ENCODE assay signal across 24 cellular contexts in the genomic region with DNA sequence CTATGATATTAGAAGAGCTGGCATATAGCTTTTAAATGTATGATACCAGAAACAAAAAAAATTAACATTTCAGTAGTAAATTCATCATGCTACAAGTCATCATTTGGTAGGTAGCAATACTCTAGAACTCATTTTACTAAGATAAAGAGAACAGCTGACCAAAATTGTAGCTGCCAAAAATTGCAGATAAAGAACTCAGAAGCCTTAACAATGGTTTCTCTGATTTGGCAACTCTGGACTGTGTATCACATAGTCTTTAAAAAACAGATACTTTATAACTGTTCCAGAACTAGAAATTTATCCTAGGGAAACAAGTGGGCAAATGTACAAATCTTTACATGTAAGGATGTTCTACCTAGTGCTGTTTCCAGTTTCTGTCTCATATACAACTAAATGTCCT.
"Had no signal": no experiment of that assay in that cellular context is flagged by ENCODE, and none has a peak within 500 bp of the region (broad histone marks: within the 10 kb centered on the region; RNA-seq: fewer than 3 reads in every experiment).

No MANE protein-coding gene starts in this region.

- H3K27me3 ChIP-seq: esophagus muscularis mucosa, gastrocnemius medialis, left lung, right lobe of liver, suprapubic skin, thyroid gland, vagina had no signal

- H3K9me3 Mint-ChIP-seq: naive thymus-derived CD8-positive, alpha-beta T cell; nephron progenitor cell; stimulated activated naive B cell treated with anti-CD40 and anti-IgM and Interleukin-4, amounts not matched to agents 10 μg/mL and 1 μg/mL and 100 μg/mL, for 72 hours; stimulated activated naive CD8-positive, alpha-beta T cell treated with anti-CD3 and anti-CD28 coated beads, Interleukin-15, Interleukin-2, amounts not matched to agents 100 ng/mL and 50 ng/mL, for 24 hours had no signal

- ATAC-seq: gastrocnemius medialis; left lung; lower lobe of right lung; naive thymus-derived CD8-positive, alpha-beta T cell; right lobe of liver; stimulated activated naive B cell treated with anti-CD40 and anti-IgM and Interleukin-4, amounts not matched to agents 10 μg/mL and 1 μg/mL and 100 μg/mL, for 72 hours had no signal

- H3K27me3 Mint-ChIP-seq: naive thymus-derived CD8-positive, alpha-beta T cell; stimulated activated naive B cell treated with anti-CD40 and anti-IgM and Interleukin-4, amounts not matched to agents 10 μg/mL and 1 μg/mL and 100 μg/mL, for 72 hours; stimulated activated naive CD8-positive, alpha-beta T cell treated with anti-CD3 and anti-CD28 coated beads, Interleukin-15, Interleukin-2, amounts not matched to agents 100 ng/mL and 50 ng/mL, for 24 hours had no signal

- H3K4me1 ChIP-seq: prostate gland, right lobe of liver, suprapubic skin, thyroid gland, vagina had no signal

- H3K4me1 Mint-ChIP-seq: nephron progenitor cell had no signal

- H3K4me3 ChIP-seq: coronary artery, esophagus muscularis mucosa, gastrocnemius medialis, left lung, lower lobe of right lung, prostate gland, right lobe of liver, suprapubic skin, thyroid gland, vagina had no signal

- H3K9me3 ChIP-seq: esophagus muscularis mucosa, gastrocnemius medialis, left lung, lower lobe of right lung, prostate gland, right lobe of liver, suprapubic skin, thyroid gland, vagina had no signal

- DNase-seq: dermis blood vessel endothelial cell; effector memory CD4-positive, alpha-beta T cell; gastrocnemius medialis; head of caudate nucleus; hippocampal formation; left cardiac atrium; left lung; lower lobe of right lung; naive thymus-derived CD8-positive, alpha-beta T cell; nephron progenitor cell; nucleus accumbens; right lobe of liver; small intestine; stimulated activated CD4-positive, alpha-beta T cell treated with anti-CD3 and anti-CD28 coated beads, Interleukin-15, amount 100 ng/mL, for 24 hours; stimulated activated CD4-positive, alpha-beta T cell treated with anti-CD3 and anti-CD28 coated beads, Interleukin-2, amount 100 ng/mL, for 48 hours; stimulated activated naive B cell treated with anti-CD40 and anti-IgM and Interleukin-4, amounts not matched to agents 10 μg/mL and 1 μg/mL and 100 μg/mL, for 72 hours; thyroid gland; trophoblast cell had no signal

- H3K4me3 Mint-ChIP-seq: naive thymus-derived CD8-positive, alpha-beta T cell; nephron progenitor cell; stimulated activated naive B cell treated with anti-CD40 and anti-IgM and Interleukin-4, amounts not matched to agents 10 μg/mL and 1 μg/mL and 100 μg/mL, for 72 hours; stimulated activated naive CD8-positive, alpha-beta T cell treated with anti-CD3 and anti-CD28 coated beads, Interleukin-15, Interleukin-2, amounts not matched to agents 100 ng/mL and 50 ng/mL, for 24 hours had no signal

- H3K27ac Mint-ChIP-seq: nephron progenitor cell; stimulated activated naive B cell treated with anti-CD40 and anti-IgM and Interleukin-4, amounts not matched to agents 10 μg/mL and 1 μg/mL and 100 μg/mL, for 72 hours; stimulated activated naive CD8-positive, alpha-beta T cell treated with anti-CD3 and anti-CD28 coated beads, Interleukin-15, Interleukin-2, amounts not matched to agents 100 ng/mL and 50 ng/mL, for 24 hours had no signal

- H3K27ac ChIP-seq: coronary artery, esophagus muscularis mucosa, gastrocnemius medialis, left lung, lower lobe of right lung, prostate gland, right lobe of liver, suprapubic skin, thyroid gland, vagina had no signal
